Comparison of ENCODE assay signal across 1 cellular context in the genomic region with DNA sequence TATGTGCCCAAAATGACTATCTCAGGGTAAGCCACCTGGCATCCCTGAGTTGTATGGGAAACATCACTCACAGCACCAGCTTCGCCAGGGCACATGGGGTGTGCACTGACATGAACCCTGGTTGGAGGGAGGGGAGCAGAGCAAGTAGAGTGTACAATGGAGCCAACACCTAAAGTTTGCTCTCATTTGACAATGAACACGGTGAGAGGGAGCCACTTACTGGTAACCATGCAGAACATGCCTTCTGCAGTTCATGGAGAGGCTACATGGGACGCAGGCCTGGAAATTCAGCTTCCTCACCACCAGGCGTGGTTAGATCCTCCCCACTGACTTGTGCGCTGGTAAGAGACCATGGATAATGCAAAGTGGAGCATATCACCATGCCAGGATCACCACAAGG.
TF ChIP-seq lines count a peak whose summit lies in the region.

No MANE protein-coding gene starts in this region.

TF ChIP-seq in K562, 482 proteins besides CTCF, POLR2A, EP300 and RAD21:
- TF ChIP-seq E2F4 (CRISPR knock-in tag; IDR thresholded peaks at IDR 0.05; ENCODE audit: low read depth) (no peak), POLR2AphosphoS2 (IDR thresholded peaks at IDR 0.05; ENCODE audit: low read length) (0 out of 2 replicates have a peak, but pooled peaks have one; percentile 42), TRIM25 (IDR thresholded peaks at IDR 0.05; ENCODE audit: borderline replicate concordance) (no peak), USF2 (CRISPR knock-in tag; IDR thresholded peaks at IDR 0.05) (no peak), RHOXF2B (CRISPR knock-in tag; conservative IDR thresholded peaks at IDR 0.05) (0 out of 2 replicates have a peak, but pooled peaks have one; percentile 41)
- TF ChIP-seq, protein P1, sequence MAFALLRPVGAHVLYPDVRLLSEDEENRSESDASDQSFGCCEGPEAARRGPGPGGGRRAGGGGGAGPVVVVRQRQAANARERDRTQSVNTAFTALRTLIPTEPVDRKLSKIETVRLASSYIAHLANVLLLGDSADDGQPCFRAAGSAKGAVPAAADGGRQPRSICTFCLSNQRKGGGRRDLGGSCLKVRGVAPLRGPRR (CRISPR knock-in tag; IDR thresholded peaks at IDR 0.05), result no peak
- TF ChIP-seq, protein P2, sequence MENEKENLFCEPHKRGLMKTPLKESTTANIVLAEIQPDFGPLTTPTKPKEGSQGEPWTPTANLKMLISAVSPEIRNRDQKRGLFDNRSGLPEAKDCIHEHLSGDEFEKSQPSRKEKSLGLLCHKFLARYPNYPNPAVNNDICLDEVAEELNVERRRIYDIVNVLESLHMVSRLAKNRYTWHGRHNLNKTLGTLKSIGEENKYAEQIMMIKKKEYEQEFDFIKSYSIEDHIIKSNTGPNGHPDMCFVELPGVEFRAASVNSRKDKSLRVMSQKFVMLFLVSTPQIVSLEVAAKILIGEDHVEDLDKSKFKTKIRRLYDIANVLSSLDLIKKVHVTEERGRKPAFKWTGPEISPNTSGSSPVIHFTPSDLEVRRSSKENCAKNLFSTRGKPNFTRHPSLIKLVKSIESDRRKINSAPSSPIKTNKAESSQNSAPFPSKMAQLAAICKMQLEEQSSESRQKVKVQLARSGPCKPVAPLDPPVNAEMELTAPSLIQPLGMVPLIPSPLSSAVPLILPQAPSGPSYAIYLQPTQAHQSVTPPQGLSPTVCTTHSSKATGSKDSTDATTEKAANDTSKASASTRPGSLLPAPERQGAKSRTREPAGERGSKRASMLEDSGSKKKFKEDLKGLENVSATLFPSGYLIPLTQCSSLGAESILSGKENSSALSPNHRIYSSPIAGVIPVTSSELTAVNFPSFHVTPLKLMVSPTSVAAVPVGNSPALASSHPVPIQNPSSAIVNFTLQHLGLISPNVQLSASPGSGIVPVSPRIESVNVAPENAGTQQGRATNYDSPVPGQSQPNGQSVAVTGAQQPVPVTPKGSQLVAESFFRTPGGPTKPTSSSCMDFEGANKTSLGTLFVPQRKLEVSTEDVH (IDR thresholded peaks at IDR 0.05; ENCODE audit: low read depth, partially characterized antibody), result no peak
